ENCODE assay signal across 16 cellular contexts in the genomic region with DNA sequence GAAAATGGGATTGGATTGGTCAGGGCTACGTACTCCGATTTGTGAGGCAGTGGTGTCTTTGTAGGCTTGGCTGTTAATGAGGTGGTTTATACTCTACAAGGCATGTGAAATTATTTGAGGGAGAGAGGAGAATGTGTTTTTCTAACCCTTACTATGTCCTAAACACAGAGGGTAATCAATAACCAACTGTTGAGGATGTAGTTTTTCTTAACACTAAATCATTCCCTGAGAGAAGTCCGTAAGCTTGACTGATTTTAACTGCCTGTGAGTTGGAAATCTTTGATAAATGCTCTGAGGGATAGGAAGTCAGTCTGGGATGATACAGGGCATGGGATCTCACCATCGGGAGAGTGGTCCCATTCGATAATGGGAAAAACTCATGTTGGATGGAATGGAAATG.
"Had no signal": no experiment of that assay in that cellular context is flagged by ENCODE, and none has a peak within 500 bp of the region (broad histone marks: within the 10 kb centered on the region; RNA-seq: fewer than 3 reads in every experiment).

No MANE protein-coding gene starts in this region.

- H3K9me3 Mint-ChIP-seq: activated T-cell treated with anti-CD3 and anti-CD28 coated beads, Interleukin-2, amount 50 U/mL, for 72 hours; memory B cell had no signal

- H3K4me1 Mint-ChIP-seq: memory B cell had no signal

- H3K4me3 ChIP-seq: esophagus squamous epithelium, suprapubic skin, upper lobe of left lung had no signal

- H3K9me3 ChIP-seq: ascending aorta, esophagus squamous epithelium, suprapubic skin, upper lobe of left lung had no signal

- H3K27ac Mint-ChIP-seq: activated T-cell treated with anti-CD3 and anti-CD28 coated beads, Interleukin-2, amount 50 U/mL, for 72 hours; memory B cell; naive thymus-derived CD4-positive, alpha-beta T cell had no signal

- DNase-seq: activated CD4-positive, alpha-beta T cell treated with anti-CD3 and anti-CD28 coated beads, Interleukin-2, amount 50 U/mL, for 4 hours; activated CD4-positive, CD25-positive, alpha-beta regulatory T cell treated with anti-CD3 and anti-CD28 coated beads, Interleukin-2, amount 50 U/mL, for 72 hours; activated naive CD4-positive, alpha-beta T cell treated with anti-CD3 and anti-CD28 coated beads, Interleukin-2, amount 50 U/mL, for 16 hours; activated T-cell treated with anti-CD3 and anti-CD28 coated beads, Interleukin-2, amount 50 U/mL, for 72 hours; cortex of kidney; effector CD8-positive, alpha-beta T cell; esophagus squamous epithelium; hippocampal formation; left ventricle myocardium superior; naive thymus-derived CD4-positive, alpha-beta T cell; retina; stimulated activated naive CD4-positive, alpha-beta T cell had no signal

- H3K36me3 Mint-ChIP-seq: memory B cell; naive thymus-derived CD4-positive, alpha-beta T cell had no signal

- H3K27me3 ChIP-seq: ascending aorta, esophagus squamous epithelium, suprapubic skin, upper lobe of left lung had no signal

- H3K27me3 Mint-ChIP-seq: naive thymus-derived CD4-positive, alpha-beta T cell had no signal

- H3K4me3 Mint-ChIP-seq: activated T-cell treated with anti-CD3 and anti-CD28 coated beads, Interleukin-2, amount 50 U/mL, for 72 hours; memory B cell; naive thymus-derived CD4-positive, alpha-beta T cell had no signal

- H3K36me3 ChIP-seq: ascending aorta, esophagus squamous epithelium, suprapubic skin, upper lobe of left lung had no signal

- H3K27ac ChIP-seq: esophagus squamous epithelium, suprapubic skin had no signal
